Comparison of ENCODE assay signal across 9 cellular contexts in the genomic region with DNA sequence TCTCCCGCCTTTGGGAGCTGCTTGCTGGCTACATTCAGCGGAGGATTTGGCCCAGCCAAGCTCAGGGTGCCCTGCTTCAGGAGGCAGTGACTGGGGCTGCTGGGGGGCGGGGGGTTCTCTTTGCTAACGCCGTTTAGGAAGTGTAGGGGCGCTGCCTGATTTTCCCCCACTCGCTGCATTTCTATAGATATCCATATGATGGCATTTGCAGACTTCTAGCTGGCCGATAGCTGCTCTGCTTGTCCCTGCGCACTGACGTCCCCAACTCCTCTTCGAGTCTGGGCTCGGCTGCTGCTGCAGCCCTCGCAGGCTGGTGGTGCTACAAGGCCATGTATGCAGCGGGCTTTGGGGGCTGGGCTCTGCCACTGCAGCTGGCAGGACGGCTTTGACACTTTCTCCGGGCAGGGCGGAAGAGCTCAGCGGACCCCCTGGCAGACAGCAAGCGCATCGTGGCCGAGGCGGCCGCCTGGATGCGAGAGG. TPM values are rescaled to one million over a fixed set of nuclear protein-coding genes. Genes with fewer than 3 reads are reported as not detected.
DNase-seq lines count a peak whose midpoint lies in the region; ATAC-seq and TF ChIP-seq lines count a peak whose summit lies in the region.
"Had no signal": no experiment of that assay in that cellular context is flagged by ENCODE, and none has a peak within 500 bp of the region (broad histone marks: within the 10 kb centered on the region; RNA-seq: fewer than 3 reads in every experiment).

No MANE protein-coding gene starts in this region.

- DNase-seq in Right ventricle myocardium inferior (ENCODE audit: missing footprints) (peak; percentile 77), cardiac septum (ENCODE audit: low spot score) (no peak), WERI-Rb-1 (peak; percentile 9), hippocampal formation (lab: John Stamatoyannopoulos, UW) (peak; percentile 26 to 57), smooth muscle cell of the brain vasculature (ENCODE audit: low read depth, low spot score) (peak; percentile 44)
- DNase-seq in natural killer cell treated with Interleukin-12 subunit alpha and Interleukin-12 subunit beta and Interleukin-15 and Interleukin-18, amount 100 ng/mL, for 72 hours (ENCODE audit: low spot score), result no peak
- no peak for DNase-seq in stimulated activated effector memory CD8-positive, alpha-beta T cell treated with anti-CD3 and anti-CD28 coated beads, Interleukin-12 subunit alpha, Interleukin-12 subunit beta, amount 100 ng/mL, for 72 hours (ENCODE audit: low spot score in 2 of 2)

- ATAC-seq in Right ventricle myocardium inferior (peak; percentile 67), GM21360 (IDR thresholded peaks at IDR 0.05; ENCODE audit: unreplicated experiment) (no peak)
- no peak for ATAC-seq in natural killer cell treated with Interleukin-12 subunit alpha and Interleukin-12 subunit beta and Interleukin-15 and Interleukin-18, amount 100 ng/mL, for 72 hours
- ATAC-seq in stimulated activated effector memory CD8-positive, alpha-beta T cell treated with anti-CD3 and anti-CD28 coated beads, Interleukin-12 subunit alpha, Interleukin-12 subunit beta, amount 100 ng/mL, for 72 hours, result no peak

- H3K4me3 Mint-ChIP-seq in natural killer cell treated with Interleukin-12 subunit alpha and Interleukin-12 subunit beta and Interleukin-15 and Interleukin-18, amount 100 ng/mL, for 72 hours, result no peak overlapping the region
- no peak overlapping the region for H3K4me3 Mint-ChIP-seq in stimulated activated effector memory CD8-positive, alpha-beta T cell treated with anti-CD3 and anti-CD28 coated beads, Interleukin-12 subunit alpha, Interleukin-12 subunit beta, amount 100 ng/mL, for 72 hours

- no peak overlapping the region for H3K4me3 ChIP-seq in WERI-Rb-1 (ENCODE audit: low read depth, low read length)

- no peaks in the 10 kb centered on the region for H3K9me3 ChIP-seq in WERI-Rb-1 (ENCODE audit: severe bottlenecking)
- H3K9me3 ChIP-seq: neutrophil had no signal

- no peaks in the 10 kb centered on the region for H3K9me3 Mint-ChIP-seq in natural killer cell treated with Interleukin-12 subunit alpha and Interleukin-12 subunit beta and Interleukin-15 and Interleukin-18, amount 100 ng/mL, for 72 hours
- H3K9me3 Mint-ChIP-seq in stimulated activated effector memory CD8-positive, alpha-beta T cell treated with anti-CD3 and anti-CD28 coated beads, Interleukin-12 subunit alpha, Interleukin-12 subunit beta, amount 100 ng/mL, for 72 hours, result no peaks in the 10 kb centered on the region

- peaks cover 0 to 2% of the 10 kb centered on the region in 2 donors for H3K4me1 Mint-ChIP-seq in natural killer cell treated with Interleukin-12 subunit alpha and Interleukin-12 subunit beta and Interleukin-15 and Interleukin-18, amount 100 ng/mL, for 72 hours (ENCODE audit: low read depth in 2 of 2)
- H3K4me1 Mint-ChIP-seq in stimulated activated effector memory CD8-positive, alpha-beta T cell treated with anti-CD3 and anti-CD28 coated beads, Interleukin-12 subunit alpha, Interleukin-12 subunit beta, amount 100 ng/mL, for 72 hours, result peaks cover 10% of the 10 kb centered on the region

- peaks cover 76% of the 10 kb centered on the region for H3K27me3 ChIP-seq in WERI-Rb-1 (ENCODE audit: insufficient read depth, low read depth, severe bottlenecking)

- no peaks in the 10 kb centered on the region for H3K36me3 ChIP-seq in WERI-Rb-1
- H3K36me3 ChIP-seq: neutrophil had no signal

- peaks cover 25 to 36% of the 10 kb centered on the region in 2 donors for H3K27me3 Mint-ChIP-seq in natural killer cell treated with Interleukin-12 subunit alpha and Interleukin-12 subunit beta and Interleukin-15 and Interleukin-18, amount 100 ng/mL, for 72 hours

- H3K36me3 Mint-ChIP-seq in natural killer cell treated with Interleukin-12 subunit alpha and Interleukin-12 subunit beta and Interleukin-15 and Interleukin-18, amount 100 ng/mL, for 72 hours, result peaks cover 11% of the 10 kb centered on the region
- no peaks in the 10 kb centered on the region for H3K36me3 Mint-ChIP-seq in stimulated activated effector memory CD8-positive, alpha-beta T cell treated with anti-CD3 and anti-CD28 coated beads, Interleukin-12 subunit alpha, Interleukin-12 subunit beta, amount 100 ng/mL, for 72 hours

- H3K27ac Mint-ChIP-seq in natural killer cell treated with Interleukin-12 subunit alpha and Interleukin-12 subunit beta and Interleukin-15 and Interleukin-18, amount 100 ng/mL, for 72 hours, result no peak overlapping the region
- H3K27ac Mint-ChIP-seq in stimulated activated effector memory CD8-positive, alpha-beta T cell treated with anti-CD3 and anti-CD28 coated beads, Interleukin-12 subunit alpha, Interleukin-12 subunit beta, amount 100 ng/mL, for 72 hours, result no peak overlapping the region

- no peak for TF ChIP-seq CTCF in WERI-Rb-1 (IDR thresholded peaks at IDR 0.05; ENCODE audit: low read depth, low read length)

- intact Hi-C loops in Right ventricle myocardium inferior (cut with DNase I), result no loop called here
- intact Hi-C loops in cardiac septum (cut with DNase I), result no loop called here

- H3K27ac ChIP-seq in WERI-Rb-1, result no peak overlapping the region
- H3K27ac ChIP-seq: neutrophil had no signal

RNA-seq across cellular contexts. Expression of gene LRFN5, which starts 3.1 kb away (rescaled TPM):
- total RNA-seq in Right ventricle myocardium inferior (0.81 TPM), cardiac septum (0.35 TPM)
- not detected for total RNA-seq in natural killer cell treated with Interleukin-12 subunit alpha and Interleukin-12 subunit beta and Interleukin-15 and Interleukin-18, amount 100 ng/mL, for 72 hours

Comparison
In these comparisons a context has a peak if more than half of its experiments do, and no peak if none do; other contexts are left out.
1. DNase-seq: peak in Right ventricle myocardium inferior (single experiment), WERI-Rb-1 (single experiment), hippocampal formation (2 of 2) and smooth muscle cell of the brain vasculature (single experiment); none in cardiac septum (single experiment), natural killer cell treated with Interleukin-12 subunit alpha and Interleukin-12 subunit beta and Interleukin-15 and Interleukin-18, amount 100 ng/mL, for 72 hours (single experiment) and stimulated activated effector memory CD8-positive, alpha-beta T cell treated with anti-CD3 and anti-CD28 coated beads, Interleukin-12 subunit alpha, Interleukin-12 subunit beta, amount 100 ng/mL, for 72 hours (0 of 2).